In the genomic region with DNA sequence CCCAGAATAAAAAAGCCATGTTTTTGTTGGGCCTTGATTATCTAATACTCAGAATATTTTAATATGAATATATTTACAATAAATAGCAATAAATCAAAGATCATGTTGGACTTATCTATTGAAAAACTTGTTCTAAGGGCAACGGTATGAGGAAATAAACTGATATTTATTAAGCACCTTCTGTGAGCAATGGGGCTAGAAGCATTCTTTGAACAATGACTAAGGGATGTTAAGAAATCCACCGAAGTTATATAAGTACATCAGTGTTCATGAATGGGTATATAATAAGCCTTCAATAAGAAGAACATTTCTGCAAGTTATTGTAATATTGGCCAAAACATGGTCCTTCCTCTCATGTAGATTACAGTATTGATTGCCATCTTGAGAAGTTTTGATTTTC, we compare ENCODE assay signal across 22 cellular contexts.
"Had no signal": no experiment of that assay in that cellular context is flagged by ENCODE, and none has a peak within 500 bp of the region (broad histone marks: within the 10 kb centered on the region; RNA-seq: fewer than 3 reads in every experiment).

No MANE protein-coding gene starts in this region.

- DNase-seq: activated CD4-positive, alpha-beta T cell treated with anti-CD3 and anti-CD28 coated beads, Interleukin-2, amount 10 ng/mL, durations not matched to agents 24 days and 14 days; activated CD4-positive, alpha-beta T cell treated with anti-CD3 and anti-CD28 coated beads, Interleukin-2, amount 50 U/mL, for 48 hours; activated CD8-positive, alpha-beta memory T cell treated with anti-CD3 and anti-CD28 coated beads, Interleukin-2, amount 10 ng/mL, durations not matched to agents 7 days and 5 days; activated effector memory CD4-positive, alpha-beta T cell treated with Interleukin-2 at 50 U/mL for 16 hours; activated naive CD4-positive, alpha-beta T cell; activated T-cell treated with anti-CD3 and anti-CD28 coated beads, Interleukin-2, amount 50 U/mL, for 24 hours; amniotic stem cell; NCI-H1092 treated with DMSO at 0.1 percent for 48 hours; NCI-H1417 treated with DMSO at 0.1 percent for 48 hours; NCI-H1694; NCI-H2029 treated with DMSO at 0.1 percent for 48 hours; NCI-H524; NCI-H748 treated with DMSO at 0.1 percent for 48 hours; Peyer's patch; SJCRH30; SK-N-SH had no signal

- H3K36me3 ChIP-seq: ascending aorta, cardiac muscle cell, MG63, Peyer's patch, SJCRH30 had no signal

- H3K9me3 ChIP-seq: ascending aorta, Peyer's patch, SJCRH30, SK-N-SH had no signal

- H3K9ac ChIP-seq: KMS-11, SK-N-SH had no signal

- H3K4me3 ChIP-seq: ascending aorta, cardiac muscle cell, MG63, Peyer's patch, SJCRH30 had no signal

- H3K27me3 ChIP-seq: ascending aorta, cardiac muscle cell, MG63, Peyer's patch, SJCRH30 had no signal

- H3K27ac ChIP-seq: ascending aorta, cardiac muscle cell, KMS-11, Peyer's patch, RWPE1, SJCRH30 had no signal

- ATAC-seq: activated CD4-positive, CD25-positive, alpha-beta regulatory T cell treated with anti-CD3 and anti-CD28 coated beads, Interleukin-2, amount 50 U/mL, for 24 hours; activated CD8-positive, alpha-beta memory T cell treated with anti-CD3 and anti-CD28 coated beads, Interleukin-2, amount 10 ng/mL, durations not matched to agents 7 days and 5 days had no signal

- H3K4me1 ChIP-seq: ascending aorta, Peyer's patch, SJCRH30 had no signal

- H3K4me2 ChIP-seq: KMS-11, SK-N-SH had no signal
